Comparison of ENCODE assay signal across 8 cellular contexts in the genomic region with DNA sequence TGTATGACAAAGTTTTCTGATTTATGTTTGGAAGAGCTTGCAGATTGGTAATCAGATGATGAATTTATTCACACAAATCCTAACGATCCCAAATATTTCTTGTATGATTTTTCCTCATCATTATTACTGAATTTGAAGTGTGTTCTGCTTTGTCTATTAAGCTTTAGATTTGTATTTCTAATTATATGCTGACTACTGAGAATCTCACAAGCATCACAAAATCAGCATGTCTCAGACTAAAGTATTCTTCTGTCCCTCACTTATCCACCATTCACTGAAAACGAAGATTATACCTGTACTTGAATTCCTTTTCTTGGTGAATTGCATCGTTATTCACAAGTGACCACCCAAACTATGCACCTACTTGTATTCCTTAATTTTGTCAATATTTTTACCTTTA.
"Had no signal": no experiment of that assay in that cellular context is flagged by ENCODE, and none has a peak within 500 bp of the region (broad histone marks: within the 10 kb centered on the region; RNA-seq: fewer than 3 reads in every experiment).

No MANE protein-coding gene starts in this region.

- DNase-seq: GDM1, GF-D8 had no signal

- H3K4me3 ChIP-seq: GM12878 had no signal

- FAIRE-seq: G401.6, GM12878, GM12891, GM12892, GM18507, GM19239 had no signal

- ATAC-seq: GM12878 had no signal
